Comparison of ENCODE assay signal across 12 cellular contexts in the genomic region with DNA sequence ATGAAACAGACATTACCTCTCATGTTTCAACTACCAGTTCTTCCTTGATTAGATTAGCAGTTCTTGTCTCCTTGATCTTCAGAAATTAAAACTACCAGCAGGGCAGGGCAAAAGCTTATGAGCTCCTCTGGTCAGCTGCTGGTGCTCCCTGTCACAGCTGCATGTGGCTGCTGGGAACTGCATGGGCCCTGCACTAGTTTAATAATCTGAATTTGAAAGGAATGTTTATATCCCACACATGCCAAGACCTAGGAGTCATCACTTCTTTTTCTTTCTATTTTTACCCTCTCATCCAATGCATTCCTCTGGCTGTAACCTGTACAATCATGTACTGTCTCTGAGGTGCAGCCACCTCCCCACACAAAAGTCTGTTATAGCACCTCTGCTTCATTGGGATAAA.
DNase-seq lines count a peak whose midpoint lies in the region; ATAC-seq and TF ChIP-seq lines count a peak whose summit lies in the region.
"Had no signal": no experiment of that assay in that cellular context is flagged by ENCODE, and none has a peak within 500 bp of the region (broad histone marks: within the 10 kb centered on the region; RNA-seq: fewer than 3 reads in every experiment).

No MANE protein-coding gene starts in this region.

- H3K36me3 ChIP-seq in GM23248 (ENCODE audit: low read depth) (no peaks in the 10 kb centered on the region), RWPE2 (ENCODE audit: low read depth) (no peaks in the 10 kb centered on the region), esophagus muscularis mucosa (no peaks in the 10 kb centered on the region)

- no peaks in the 10 kb centered on the region for H3K9me3 Mint-ChIP-seq in osteocyte (ENCODE audit: unreplicated experiment)
- no peaks in the 10 kb centered on the region for H3K9me3 Mint-ChIP-seq in activated T-helper 17 cell treated with anti-CD3 and anti-CD28 coated beads, Interleukin-2, amount 50 U/mL, for 72 hours
- H3K9me3 Mint-ChIP-seq: activated naive CD4-positive, alpha-beta T cell treated with anti-CD3 and anti-CD28 coated beads for 36 hours had no signal

- peaks cover 46% of the 10 kb centered on the region for H3K4me1 ChIP-seq in GM23248 (ENCODE audit: insufficient read depth)
- peaks cover 26% of the 10 kb centered on the region for H3K4me1 ChIP-seq in RWPE2 (ENCODE audit: insufficient read depth, poor library complexity, severe bottlenecking)
- peaks cover 11 to 35% (median 29%) of the 10 kb centered on the region in 4 donors for H3K4me1 ChIP-seq in esophagus muscularis mucosa

- H3K27me3 Mint-ChIP-seq in osteocyte (ENCODE audit: unreplicated experiment): peaks cover 3% of the 10 kb centered on the region
- peaks cover 15% of the 10 kb centered on the region for H3K27me3 Mint-ChIP-seq in activated T-helper 17 cell treated with anti-CD3 and anti-CD28 coated beads, Interleukin-2, amount 50 U/mL, for 72 hours

- no peak for TF ChIP-seq CTCF in RWPE2 (IDR thresholded peaks at IDR 0.05; ENCODE audit: poor library complexity, severe bottlenecking)
- no peak for TF ChIP-seq CTCF in esophagus muscularis mucosa (IDR thresholded peaks at IDR 0.05)
- no peak for TF ChIP-seq CTCF in osteocyte (IDR thresholded peaks at IDR 0.05)

- H3K4me2 ChIP-seq in GM23248 (ENCODE audit: unreplicated experiment): peak overlapping the region; percentile 52

- H2AFZ ChIP-seq in GM23248: peak overlapping the region; percentile 0; the same call in 1 of the 2 replicates

- DNase-seq in GM23248 (peak; percentile 79), RWPE2 (ENCODE audit: low spot score) (no peak), esophagus muscularis mucosa (ENCODE audit: extremely low spot score) (no peak), osteocyte (ENCODE audit: extremely low spot score, unreplicated experiment) (no peak), NCI-H524 treated with DMSO at 0.1 percent for 48 hours (lab: John Stamatoyannopoulos, UW) (no peak)
- DNase-seq in stimulated activated CD4-positive, alpha-beta T cell treated with anti-CD3 and anti-CD28 coated beads, Interleukin-4, amount 100 ng/mL, for 4 hours: no peak
- DNase-seq: activated CD4-positive, alpha-beta T cell treated with anti-CD3 and anti-CD28 coated beads, Interleukin-2, amount 50 U/mL, for 48 hours; activated naive CD4-positive, alpha-beta T cell treated with anti-CD3 and anti-CD28 coated beads for 36 hours; NCI-H446 treated with DMSO at 0.1 percent for 48 hours; stimulated activated CD4-positive, alpha-beta T cell treated with anti-CD3 and anti-CD28 coated beads, Interleukin-4, amount 100 ng/mL, for 24 hours had no signal

- no peak for TF ChIP-seq POLR2A in esophagus muscularis mucosa (IDR thresholded peaks at IDR 0.05; ENCODE audit: low read depth)

- H3K79me2 ChIP-seq in GM23248 (ENCODE audit: insufficient read depth): no peaks in the 10 kb centered on the region

- no peaks in the 10 kb centered on the region for H3K27me3 ChIP-seq in GM23248 (replicated peaks; ENCODE audit: insufficient read depth)
- H3K27me3 ChIP-seq in RWPE2 (ENCODE audit: insufficient read depth, poor library complexity, severe bottlenecking): no peaks in the 10 kb centered on the region
- H3K27me3 ChIP-seq in esophagus muscularis mucosa: no peaks in the 10 kb centered on the region

- peak overlapping the region; percentile 31 for H3K4me3 ChIP-seq in GM23248
- no peak overlapping the region for H3K4me3 ChIP-seq in RWPE2 (ENCODE audit: severe bottlenecking)
- no peak overlapping the region for H3K4me3 ChIP-seq in esophagus muscularis mucosa

- no peaks in the 10 kb centered on the region for H3K36me3 Mint-ChIP-seq in osteocyte (ENCODE audit: unreplicated experiment)
- no peaks in the 10 kb centered on the region for H3K36me3 Mint-ChIP-seq in activated T-helper 17 cell treated with anti-CD3 and anti-CD28 coated beads, Interleukin-2, amount 50 U/mL, for 72 hours (ENCODE audit: low read depth)

- peak overlapping the region; percentile 62 for H3K27ac ChIP-seq in GM23248
- peak overlapping the region; percentile 35 for H3K27ac ChIP-seq in RWPE2 (ENCODE audit: poor library complexity, severe bottlenecking)
- H3K27ac ChIP-seq in esophagus muscularis mucosa (replicated peaks in 1 of 4): peak overlapping the region; percentile 50 to 62 (median 60)

- peak overlapping the region; percentile 44 for H3K27ac Mint-ChIP-seq in osteocyte (ENCODE audit: unreplicated experiment)
- H3K27ac Mint-ChIP-seq in activated T-helper 17 cell treated with anti-CD3 and anti-CD28 coated beads, Interleukin-2, amount 50 U/mL, for 72 hours: no peak overlapping the region
- H3K27ac Mint-ChIP-seq: activated naive CD4-positive, alpha-beta T cell treated with anti-CD3 and anti-CD28 coated beads for 36 hours had no signal

- H3K4me3 Mint-ChIP-seq in osteocyte (ENCODE audit: unreplicated experiment): no peak overlapping the region
- H3K4me3 Mint-ChIP-seq in activated T-helper 17 cell treated with anti-CD3 and anti-CD28 coated beads, Interleukin-2, amount 50 U/mL, for 72 hours: no peak overlapping the region
- H3K4me3 Mint-ChIP-seq: activated naive CD4-positive, alpha-beta T cell treated with anti-CD3 and anti-CD28 coated beads for 36 hours had no signal

- peak overlapping the region; percentile 44 for H3K9ac ChIP-seq in GM23248

- intact Hi-C loops in esophagus muscularis mucosa (cut with DNase I): no loop called here

- H3K9me3 ChIP-seq in GM23248 (ENCODE audit: low read depth): no peaks in the 10 kb centered on the region
- no peaks in the 10 kb centered on the region for H3K9me3 ChIP-seq in RWPE2 (ENCODE audit: severe bottlenecking)
- H3K9me3 ChIP-seq in esophagus muscularis mucosa: no peaks in the 10 kb centered on the region

- H3F3A ChIP-seq in GM23248 (ENCODE audit: insufficient read depth): peaks cover 42% of the 10 kb centered on the region

- no peaks in the 10 kb centered on the region for H3K9me2 ChIP-seq in GM23248 (ENCODE audit: insufficient read depth)

- H3K4me1 Mint-ChIP-seq in osteocyte (ENCODE audit: unreplicated experiment): peaks cover 32% of the 10 kb centered on the region
- no peaks in the 10 kb centered on the region for H3K4me1 Mint-ChIP-seq in activated T-helper 17 cell treated with anti-CD3 and anti-CD28 coated beads, Interleukin-2, amount 50 U/mL, for 72 hours

- in situ Hi-C loops in GM23248 (cut with MboI): no loop called here

- H4K20me1 ChIP-seq in GM23248 (ENCODE audit: insufficient read depth): no peaks in the 10 kb centered on the region

- no peak for TF ChIP-seq EP300 in esophagus muscularis mucosa (IDR thresholded peaks at IDR 0.05)

- ATAC-seq in RWPE2 (ENCODE audit: low read depth): peak; percentile 90
- no peak for ATAC-seq in activated T-helper 17 cell treated with anti-CD3 and anti-CD28 coated beads, Interleukin-2, amount 50 U/mL, for 72 hours (replicated peaks)
- ATAC-seq in GM19397 (IDR thresholded peaks at IDR 0.05; ENCODE audit: unreplicated experiment): no peak
